In genomic region chr10:11263767-11264166, GRCh38 we compare ENCODE assay signal across 19 cellular contexts.
DNase-seq lines count a peak whose midpoint lies in the region; ATAC-seq and TF ChIP-seq lines count a peak whose summit lies in the region.
"Had no signal": no experiment of that assay in that cellular context is flagged by ENCODE, and none has a peak within 500 bp of the region (broad histone marks: within the 10 kb centered on the region; RNA-seq: fewer than 3 reads in every experiment).

No MANE protein-coding gene starts in this region.

- peaks cover 88% of the 10 kb centered on the region for H3K4me1 Mint-ChIP-seq in activated naive CD4-positive, alpha-beta T cell treated with anti-CD3 and anti-CD28 coated beads, Interleukin-2, amount 50 U/mL, for 24 hours
- peaks cover 67 to 77% (median 72%) of the 10 kb centered on the region in 3 donors for H3K4me1 Mint-ChIP-seq in IgD-negative memory B cell
- H3K4me1 Mint-ChIP-seq in activated naive CD8-positive, alpha-beta T cell treated with anti-CD3 and anti-CD28 coated beads, Interleukin-2, amount 10 ng/mL, durations not matched to agents 7 days and 5 days: peaks cover 29% of the 10 kb centered on the region
- no peaks in the 10 kb centered on the region for H3K4me1 Mint-ChIP-seq in osteocyte (ENCODE audit: unreplicated experiment)

- ATAC-seq in activated naive CD8-positive, alpha-beta T cell treated with anti-CD3 and anti-CD28 coated beads, Interleukin-2, amount 10 ng/mL, durations not matched to agents 7 days and 5 days (ENCODE audit: low read depth): no peak
- ATAC-seq in GM18505 (IDR thresholded peaks at IDR 0.05; ENCODE audit: unreplicated experiment): no peak
- ATAC-seq in HG03469 (IDR thresholded peaks at IDR 0.05; ENCODE audit: unreplicated experiment): no peak

- no peaks in the 10 kb centered on the region for H3K27me3 Mint-ChIP-seq in activated naive CD4-positive, alpha-beta T cell treated with anti-CD3 and anti-CD28 coated beads, Interleukin-2, amount 50 U/mL, for 24 hours
- H3K27me3 Mint-ChIP-seq in IgD-negative memory B cell: no peaks in the 10 kb centered on the region
- H3K27me3 Mint-ChIP-seq in activated naive CD8-positive, alpha-beta T cell treated with anti-CD3 and anti-CD28 coated beads, Interleukin-2, amount 10 ng/mL, durations not matched to agents 7 days and 5 days: no peaks in the 10 kb centered on the region
- H3K27me3 Mint-ChIP-seq in osteocyte (ENCODE audit: unreplicated experiment): no peaks in the 10 kb centered on the region

- H3K27ac Mint-ChIP-seq in activated naive CD4-positive, alpha-beta T cell treated with anti-CD3 and anti-CD28 coated beads, Interleukin-2, amount 50 U/mL, for 24 hours: peak overlapping the region; percentile 66
- H3K27ac Mint-ChIP-seq in IgD-negative memory B cell (peak overlapping the region in 2 of 3 donors; percentile 76 to 84), osteocyte (ENCODE audit: unreplicated experiment) (no peak overlapping the region)
- H3K27ac Mint-ChIP-seq in activated naive CD8-positive, alpha-beta T cell treated with anti-CD3 and anti-CD28 coated beads, Interleukin-2, amount 10 ng/mL, durations not matched to agents 7 days and 5 days: peak overlapping the region; percentile 43
- H3K27ac Mint-ChIP-seq: endodermal cell had no signal

- POLR2A ChIA-PET in activated naive CD8-positive, alpha-beta T cell treated with anti-CD3 and anti-CD28 coated beads, Interleukin-2, amount 10 ng/mL, durations not matched to agents 7 days and 5 days (lab: Charles Lee): no interaction called here

- H3K4me3 Mint-ChIP-seq in activated naive CD4-positive, alpha-beta T cell treated with anti-CD3 and anti-CD28 coated beads, Interleukin-2, amount 50 U/mL, for 24 hours: no peak overlapping the region
- H3K4me3 Mint-ChIP-seq in IgD-negative memory B cell (peak overlapping the region in 2 of 4 donors; percentile 29 to 76), osteocyte (ENCODE audit: unreplicated experiment) (no peak overlapping the region)
- H3K4me3 Mint-ChIP-seq in activated naive CD8-positive, alpha-beta T cell treated with anti-CD3 and anti-CD28 coated beads, Interleukin-2, amount 10 ng/mL, durations not matched to agents 7 days and 5 days: no peak overlapping the region
- H3K4me3 Mint-ChIP-seq: endodermal cell, neural crest cell had no signal

- no peaks in the 10 kb centered on the region for H3K9me3 Mint-ChIP-seq in activated naive CD4-positive, alpha-beta T cell treated with anti-CD3 and anti-CD28 coated beads, Interleukin-2, amount 50 U/mL, for 24 hours
- H3K9me3 Mint-ChIP-seq in IgD-negative memory B cell (no peaks in the 10 kb centered on the region), osteocyte (ENCODE audit: unreplicated experiment) (no peaks in the 10 kb centered on the region)
- H3K9me3 Mint-ChIP-seq in activated naive CD8-positive, alpha-beta T cell treated with anti-CD3 and anti-CD28 coated beads, Interleukin-2, amount 10 ng/mL, durations not matched to agents 7 days and 5 days: no peaks in the 10 kb centered on the region
- H3K9me3 Mint-ChIP-seq: endodermal cell, neural crest cell had no signal

- TF ChIP-seq POLR2A in GM18505 (IDR thresholded peaks at IDR 0.05; ENCODE audit: borderline replicate concordance, extremely low read depth, insufficient read depth, insufficient read length): no peak

- no peak for DNase-seq in activated naive CD4-positive, alpha-beta T cell (lab: John Stamatoyannopoulos, UW)
- DNase-seq in activated naive CD8-positive, alpha-beta T cell treated with anti-CD3 and anti-CD28 coated beads, Interleukin-2, amount 10 ng/mL, durations not matched to agents 7 days and 5 days: no peak
- DNase-seq in putamen (ENCODE audit: low spot score) (peak; percentile 59), osteocyte (ENCODE audit: extremely low spot score, unreplicated experiment) (no peak)
- DNase-seq: activated effector memory CD4-positive, alpha-beta T cell treated with Interleukin-2 at 50 U/mL for 16 hours; amniotic stem cell; colonic mucosa; endodermal cell; GDM1; GM23248; hippocampal formation; NCI-H2081 treated with DMSO at 0.1 percent for 48 hours; OCI-M1; transverse colon had no signal

- peaks cover 23% of the 10 kb centered on the region for H3K36me3 Mint-ChIP-seq in activated naive CD4-positive, alpha-beta T cell treated with anti-CD3 and anti-CD28 coated beads, Interleukin-2, amount 50 U/mL, for 24 hours
- peaks cover 7% of the 10 kb centered on the region for H3K36me3 Mint-ChIP-seq in IgD-negative memory B cell
- peaks cover 38% of the 10 kb centered on the region for H3K36me3 Mint-ChIP-seq in activated naive CD8-positive, alpha-beta T cell treated with anti-CD3 and anti-CD28 coated beads, Interleukin-2, amount 10 ng/mL, durations not matched to agents 7 days and 5 days
- peaks cover 7% of the 10 kb centered on the region for H3K36me3 Mint-ChIP-seq in osteocyte (ENCODE audit: unreplicated experiment)

- TF ChIP-seq CTCF in osteocyte (IDR thresholded peaks at IDR 0.05): no peak
